ENCODE assay signal across 12 cellular contexts in genomic region chr1:9929431-9930385, GRCh38. TPM values are rescaled to one million over a fixed set of nuclear protein-coding genes. Genes with fewer than 3 reads are reported as not detected.
DNase-seq lines count a peak whose midpoint lies in the region; TF ChIP-seq lines count a peak whose summit lies in the region.
"Had no signal": no experiment of that assay in that cellular context is flagged by ENCODE, and none has a peak within 500 bp of the region (broad histone marks: within the 10 kb centered on the region; RNA-seq: fewer than 3 reads in every experiment).

No MANE protein-coding gene starts in this region.

- no peak overlapping the region for H2AFZ ChIP-seq in mammary epithelial cell (ENCODE audit: low read depth, low read length)

- TF ChIP-seq CTCF in mammary epithelial cell (conservative IDR thresholded peaks at IDR 0.05 in 1 of 2, IDR thresholded peaks at IDR 0.05 in 1 of 2; ENCODE audit: extremely low read depth in 1 of 2, insufficient read depth in 1 of 2, low read depth in 1 of 2, low read length in 2 of 2) (no peak), MCF 10A (IDR thresholded peaks at IDR 0.05; ENCODE audit: unreplicated experiment) (no peak), chondrocyte (IDR thresholded peaks at IDR 0.05) (no peak)

- H3K4me1 ChIP-seq in mammary epithelial cell (ENCODE audit: insufficient read depth, low read length) = no peaks in the 10 kb centered on the region

- POLR2A ChIA-PET in MCF 10A (lab: Yijun Ruan, JAX) = interaction anchor here (0.8 to 2.6 kb wide), 3 partner anchors 13 to 19 kb away, joined by 5 to 10 read pairs (median 6); partner anchors contain the start of genes CTNNBIP1, LZIC and NMNAT1

- no peak overlapping the region for H3K9ac ChIP-seq in mammary epithelial cell (ENCODE audit: insufficient read depth, low read length)

- peaks cover 7% of the 10 kb centered on the region for H3K36me3 ChIP-seq in mammary epithelial cell (ENCODE audit: insufficient read depth, low read length)

- CTCF ChIA-PET in mammary epithelial cell (lab: Charles Lee; ENCODE audit: low non-redundant PET) (no interaction called here), MCF 10A (lab: Yijun Ruan, JAX) (interaction anchor here (0.6 to 1.7 kb wide), 9 partner anchors 10 to 1179 kb away, joined by 3 to 4 read pairs (median 4); no protein-coding TSS in a partner anchor)

- no peaks in the 10 kb centered on the region for H3K27me3 ChIP-seq in mammary epithelial cell (ENCODE audit: insufficient read depth, low read length)
- H3K27me3 ChIP-seq: transverse colon had no signal

- no peaks in the 10 kb centered on the region for H3K9me3 ChIP-seq in mammary epithelial cell (replicated peaks; ENCODE audit: insufficient read depth, low read length)
- H3K9me3 ChIP-seq: transverse colon had no signal

- no peaks in the 10 kb centered on the region for H3K9me3 Mint-ChIP-seq in MCF 10A (ENCODE audit: unreplicated experiment)
- no peaks in the 10 kb centered on the region for H3K9me3 Mint-ChIP-seq in chondrocyte (ENCODE audit: low read depth)
- H3K9me3 Mint-ChIP-seq: activated naive CD8-positive, alpha-beta T cell treated with anti-CD3 and anti-CD28 coated beads, Interleukin-2, amount 10 ng/mL, durations not matched to agents 7 days and 5 days had no signal

- H3K27ac ChIP-seq in mammary epithelial cell (ENCODE audit: insufficient read depth, low read depth, low read length) = no peak overlapping the region
- H3K27ac ChIP-seq: transverse colon had no signal

- H3K4me3 ChIP-seq in mammary epithelial cell (replicated peaks in 1 of 3; ENCODE audit: insufficient read depth in 1 of 3, low read depth in 2 of 3, low read length in 3 of 3) = no peak overlapping the region
- H3K4me3 ChIP-seq: transverse colon had no signal

- DNase-seq in mammary epithelial cell = no peak
- DNase-seq in MCF 10A (ENCODE audit: unreplicated experiment) = no peak
- peak; percentile 12 for DNase-seq in chondrocyte (ENCODE audit: low spot score)
- DNase-seq in islet precursor cell = peak; percentile 77
- peak; percentile 87 for DNase-seq in superior temporal gyrus (ENCODE audit: extremely low spot score)
- no peak for DNase-seq in cerebellar cortex (ENCODE audit: low spot score)
- no peak for DNase-seq in NCI-H226
- DNase-seq in activated naive CD4-positive, alpha-beta T cell (lab: John Stamatoyannopoulos, UW) = no peak
- DNase-seq: activated naive CD8-positive, alpha-beta T cell treated with anti-CD3 and anti-CD28 coated beads, Interleukin-2, amount 10 ng/mL, durations not matched to agents 7 days and 5 days; Calu3; effector CD8-positive, alpha-beta T cell; transverse colon had no signal

- dilution Hi-C loops in mammary epithelial cell (cut with HindIII; ENCODE audit: low sequenced_read_pairs) = loop anchor here (5.0 kb wide), 1 partner anchor 53 kb away; no protein-coding TSS in a partner anchor

- no peaks in the 10 kb centered on the region for H3K79me2 ChIP-seq in mammary epithelial cell (ENCODE audit: insufficient read depth, low read length)

- no peak overlapping the region for H3K27ac Mint-ChIP-seq in MCF 10A (ENCODE audit: low read depth, unreplicated experiment)
- H3K27ac Mint-ChIP-seq in chondrocyte (ENCODE audit: unreplicated experiment) = no peak overlapping the region
- H3K27ac Mint-ChIP-seq: activated naive CD8-positive, alpha-beta T cell treated with anti-CD3 and anti-CD28 coated beads, Interleukin-2, amount 10 ng/mL, durations not matched to agents 7 days and 5 days had no signal

- intact Hi-C loops in mammary epithelial cell (cut with micrococcal nuclease) = no loop called here
- intact Hi-C loops in MCF 10A (cut with micrococcal nuclease) = no loop called here

- peaks cover 63% of the 10 kb centered on the region for H3K36me3 Mint-ChIP-seq in MCF 10A (ENCODE audit: insufficient read depth, unreplicated experiment)
- peaks cover 10% of the 10 kb centered on the region for H3K36me3 Mint-ChIP-seq in chondrocyte (ENCODE audit: low read depth)

- no peak overlapping the region for H3K4me3 Mint-ChIP-seq in MCF 10A (ENCODE audit: unreplicated experiment)
- H3K4me3 Mint-ChIP-seq in chondrocyte (ENCODE audit: unreplicated experiment) = no peak overlapping the region
- H3K4me3 Mint-ChIP-seq: activated naive CD8-positive, alpha-beta T cell treated with anti-CD3 and anti-CD28 coated beads, Interleukin-2, amount 10 ng/mL, durations not matched to agents 7 days and 5 days had no signal

- no peaks in the 10 kb centered on the region for H4K20me1 ChIP-seq in mammary epithelial cell (ENCODE audit: insufficient read depth, low read length)

- H3K27me3 Mint-ChIP-seq in MCF 10A (ENCODE audit: insufficient read depth, unreplicated experiment) (no peaks in the 10 kb centered on the region), chondrocyte (ENCODE audit: low read depth) (no peaks in the 10 kb centered on the region)
- H3K27me3 Mint-ChIP-seq: activated naive CD8-positive, alpha-beta T cell treated with anti-CD3 and anti-CD28 coated beads, Interleukin-2, amount 10 ng/mL, durations not matched to agents 7 days and 5 days had no signal

- TSS peak; percentile 16 for BruUV-seq in mammary epithelial cell (replicated peaks; lab: Mats Ljungman, UMichigan)
- BruUV-seq in MCF 10A (replicated peaks; lab: Mats Ljungman, UMichigan) = no TSS peak

- WGBS in mammary epithelial cell (ENCODE audit: low coverage, missing lambda C conversion rate) = 85% methylated on average over 15 of the region's 15 CpGs

- H3K4me1 Mint-ChIP-seq in MCF 10A (ENCODE audit: insufficient read depth, unreplicated experiment) = no peaks in the 10 kb centered on the region
- H3K4me1 Mint-ChIP-seq in chondrocyte (ENCODE audit: low read depth) = no peaks in the 10 kb centered on the region

- in situ Hi-C loops in mammary epithelial cell (cut with MboI; ENCODE audit: low sequenced_read_pairs in 2 of 2) = loop anchor here in 1 of 2 donors (10.0 kb wide), 1 partner anchor 55 kb away; no protein-coding TSS in a partner anchor

- no peak overlapping the region for H3K4me2 ChIP-seq in mammary epithelial cell (ENCODE audit: insufficient read depth, low read depth, low read length)

RNA-seq across cellular contexts. Expression of gene LZIC, which starts 13.5 kb away (rescaled TPM):
- 10 to 100 TPM; 19.8 to 30.6 TPM for total RNA-seq in mammary epithelial cell
- 14.5 TPM for polyA plus RNA-seq in mammary epithelial cell
- 11.8 TPM for polyA minus RNA-seq in mammary epithelial cell
- total RNA-seq in MCF 10A (2022) = 37.2 and 42.6 TPM in 2 replicates
- total RNA-seq in chondrocyte = 26.1 to 28.4 TPM (median 26.1 TPM) in 3 replicates

RNA-seq across cellular contexts. Expression of gene NMNAT1, which starts 13.6 kb away (rescaled TPM):
- total RNA-seq in mammary epithelial cell = 10 to 100 TPM in 1 of 2 donors, 1 to 10 TPM in 1; 9.7 to 11.1 TPM
- polyA plus RNA-seq in mammary epithelial cell = 9.4 TPM
- 9.1 TPM for polyA minus RNA-seq in mammary epithelial cell
- 10.4 and 14.0 TPM in 2 replicates for total RNA-seq in MCF 10A (2022)
- 10.9 to 13.8 TPM (median 13.7 TPM) in 3 replicates for total RNA-seq in chondrocyte

RNA-seq across cellular contexts. Expression of gene CTNNBIP1, which starts 19.6 kb away (rescaled TPM):
- 100 to 1,000 TPM in 1 of 2 donors, 10 to 100 TPM in 1; 54.7 to 103 TPM for total RNA-seq in mammary epithelial cell
- polyA plus RNA-seq in mammary epithelial cell = 138 TPM
- polyA minus RNA-seq in mammary epithelial cell = 108 TPM
- 31.3 and 31.4 TPM in 2 replicates for total RNA-seq in MCF 10A (2022)
- total RNA-seq in chondrocyte = 26.2 to 32.8 TPM (median 28.4 TPM) in 3 replicates

Comparison
In these comparisons a context has a peak if more than half of its experiments do, and no peak if none do; other contexts are left out.
1. DNase-seq: peak in chondrocyte (single experiment), islet precursor cell (single experiment) and superior temporal gyrus (single experiment); none in mammary epithelial cell (single experiment), MCF 10A (single experiment), cerebellar cortex (single experiment), NCI-H226 (single experiment) and activated naive CD4-positive, alpha-beta T cell (0 of 4).